In the genomic region with DNA sequence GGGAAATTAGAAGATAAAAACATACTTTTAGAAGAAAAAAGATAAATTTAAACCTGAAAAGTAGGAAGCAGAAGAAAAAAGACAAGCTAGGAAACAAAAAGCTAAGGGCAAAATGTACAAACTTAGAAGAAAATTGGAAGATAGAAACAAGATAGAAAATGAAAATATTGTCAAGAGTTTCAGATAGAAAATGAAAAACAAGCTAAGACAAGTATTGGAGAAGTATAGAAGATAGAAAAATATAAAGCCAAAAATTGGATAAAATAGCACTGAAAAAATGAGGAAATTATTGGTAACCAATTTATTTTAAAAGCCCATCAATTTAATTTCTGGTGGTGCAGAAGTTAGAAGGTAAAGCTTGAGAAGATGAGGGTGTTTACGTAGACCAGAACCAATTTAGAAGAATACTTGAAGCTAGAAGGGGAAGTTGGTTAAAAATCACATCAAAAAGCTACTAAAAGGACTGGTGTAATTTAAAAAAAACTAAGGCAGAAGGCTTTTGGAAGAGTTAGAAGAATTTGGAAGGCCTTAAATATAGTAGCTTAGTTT, we compare ENCODE assay signal across 1 cellular context.
TF ChIP-seq lines count a peak whose summit lies in the region.

No MANE protein-coding gene starts in this region.

TF ChIP-seq in WTC11, 78 proteins besides CTCF, POLR2A, EP300 and RAD21 (continued from another document):
- TF ChIP-seq, protein P1, sequence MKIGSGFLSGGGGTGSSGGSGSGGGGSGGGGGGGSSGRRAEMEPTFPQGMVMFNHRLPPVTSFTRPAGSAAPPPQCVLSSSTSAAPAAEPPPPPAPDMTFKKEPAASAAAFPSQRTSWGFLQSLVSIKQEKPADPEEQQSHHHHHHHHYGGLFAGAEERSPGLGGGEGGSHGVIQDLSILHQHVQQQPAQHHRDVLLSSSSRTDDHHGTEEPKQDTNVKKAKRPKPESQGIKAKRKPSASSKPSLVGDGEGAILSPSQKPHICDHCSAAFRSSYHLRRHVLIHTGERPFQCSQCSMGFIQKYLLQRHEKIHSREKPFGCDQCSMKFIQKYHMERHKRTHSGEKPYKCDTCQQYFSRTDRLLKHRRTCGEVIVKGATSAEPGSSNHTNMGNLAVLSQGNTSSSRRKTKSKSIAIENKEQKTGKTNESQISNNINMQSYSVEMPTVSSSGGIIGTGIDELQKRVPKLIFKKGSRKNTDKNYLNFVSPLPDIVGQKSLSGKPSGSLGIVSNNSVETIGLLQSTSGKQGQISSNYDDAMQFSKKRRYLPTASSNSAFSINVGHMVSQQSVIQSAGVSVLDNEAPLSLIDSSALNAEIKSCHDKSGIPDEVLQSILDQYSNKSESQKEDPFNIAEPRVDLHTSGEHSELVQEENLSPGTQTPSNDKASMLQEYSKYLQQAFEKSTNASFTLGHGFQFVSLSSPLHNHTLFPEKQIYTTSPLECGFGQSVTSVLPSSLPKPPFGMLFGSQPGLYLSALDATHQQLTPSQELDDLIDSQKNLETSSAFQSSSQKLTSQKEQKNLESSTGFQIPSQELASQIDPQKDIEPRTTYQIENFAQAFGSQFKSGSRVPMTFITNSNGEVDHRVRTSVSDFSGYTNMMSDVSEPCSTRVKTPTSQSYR (CRISPR knock-in tag; IDR thresholded peaks at IDR 0.05): no peak
- no peak for TF ChIP-seq SP1 (CRISPR knock-in tag; conservative IDR thresholded peaks at IDR 0.05)
- TF ChIP-seq, protein P2, sequence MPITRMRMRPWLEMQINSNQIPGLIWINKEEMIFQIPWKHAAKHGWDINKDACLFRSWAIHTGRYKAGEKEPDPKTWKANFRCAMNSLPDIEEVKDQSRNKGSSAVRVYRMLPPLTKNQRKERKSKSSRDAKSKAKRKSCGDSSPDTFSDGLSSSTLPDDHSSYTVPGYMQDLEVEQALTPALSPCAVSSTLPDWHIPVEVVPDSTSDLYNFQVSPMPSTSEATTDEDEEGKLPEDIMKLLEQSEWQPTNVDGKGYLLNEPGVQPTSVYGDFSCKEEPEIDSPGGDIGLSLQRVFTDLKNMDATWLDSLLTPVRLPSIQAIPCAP (CRISPR knock-in tag; IDR thresholded peaks at IDR 0.05): no peak
- TF ChIP-seq, protein P3, sequence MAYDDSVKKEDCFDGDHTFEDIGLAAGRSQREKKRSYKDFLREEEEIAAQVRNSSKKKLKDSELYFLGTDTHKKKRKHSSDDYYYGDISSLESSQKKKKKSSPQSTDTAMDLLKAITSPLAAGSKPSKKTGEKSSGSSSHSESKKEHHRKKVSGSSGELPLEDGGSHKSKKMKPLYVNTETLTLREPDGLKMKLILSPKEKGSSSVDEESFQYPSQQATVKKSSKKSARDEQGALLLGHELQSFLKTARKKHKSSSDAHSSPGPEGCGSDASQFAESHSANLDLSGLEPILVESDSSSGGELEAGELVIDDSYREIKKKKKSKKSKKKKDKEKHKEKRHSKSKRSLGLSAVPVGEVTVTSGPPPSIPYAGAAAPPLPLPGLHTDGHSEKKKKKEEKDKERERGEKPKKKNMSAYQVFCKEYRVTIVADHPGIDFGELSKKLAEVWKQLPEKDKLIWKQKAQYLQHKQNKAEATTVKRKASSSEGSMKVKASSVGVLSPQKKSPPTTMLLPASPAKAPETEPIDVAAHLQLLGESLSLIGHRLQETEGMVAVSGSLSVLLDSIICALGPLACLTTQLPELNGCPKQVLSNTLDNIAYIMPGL (CRISPR knock-in tag; IDR thresholded peaks at IDR 0.05): no peak
- no peak for TF ChIP-seq ZNF317 (CRISPR knock-in tag; IDR thresholded peaks at IDR 0.05; ENCODE audit: borderline replicate concordance, low read depth)
- TF ChIP-seq ZBTB21 (CRISPR knock-in tag; IDR thresholded peaks at IDR 0.05; ENCODE audit: borderline replicate concordance): no peak
- TF ChIP-seq ZNF423 (CRISPR knock-in tag; IDR thresholded peaks at IDR 0.05): no peak
- no peak for TF ChIP-seq FOXP1 (CRISPR knock-in tag; IDR thresholded peaks at IDR 0.05; ENCODE audit: borderline replicate concordance)
- TF ChIP-seq, protein P4, sequence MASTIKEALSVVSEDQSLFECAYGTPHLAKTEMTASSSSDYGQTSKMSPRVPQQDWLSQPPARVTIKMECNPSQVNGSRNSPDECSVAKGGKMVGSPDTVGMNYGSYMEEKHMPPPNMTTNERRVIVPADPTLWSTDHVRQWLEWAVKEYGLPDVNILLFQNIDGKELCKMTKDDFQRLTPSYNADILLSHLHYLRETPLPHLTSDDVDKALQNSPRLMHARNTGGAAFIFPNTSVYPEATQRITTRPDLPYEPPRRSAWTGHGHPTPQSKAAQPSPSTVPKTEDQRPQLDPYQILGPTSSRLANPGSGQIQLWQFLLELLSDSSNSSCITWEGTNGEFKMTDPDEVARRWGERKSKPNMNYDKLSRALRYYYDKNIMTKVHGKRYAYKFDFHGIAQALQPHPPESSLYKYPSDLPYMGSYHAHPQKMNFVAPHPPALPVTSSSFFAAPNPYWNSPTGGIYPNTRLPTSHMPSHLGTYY (CRISPR knock-in tag; IDR thresholded peaks at IDR 0.05): no peak
- TF ChIP-seq SOX15 (CRISPR knock-in tag; IDR thresholded peaks at IDR 0.05): no peak
- TF ChIP-seq FOXJ3 (CRISPR knock-in tag; IDR thresholded peaks at IDR 0.05; ENCODE audit: borderline replicate concordance): no peak
- no peak for TF ChIP-seq NFATC4 (CRISPR knock-in tag; IDR thresholded peaks at IDR 0.05)
- no peak for TF ChIP-seq MXD4 (CRISPR knock-in tag; IDR thresholded peaks at IDR 0.05; ENCODE audit: borderline replicate concordance)
- TF ChIP-seq IRF2 (CRISPR knock-in tag; IDR thresholded peaks at IDR 0.05; ENCODE audit: borderline replicate concordance, low read depth): no peak
- TF ChIP-seq TP53 (CRISPR knock-in tag; IDR thresholded peaks at IDR 0.05): no peak
